In genomic region chrX:40108959-40109287, GRCh38 we compare ENCODE assay signal across 8 cellular contexts. TPM values are rescaled to one million over a fixed set of nuclear protein-coding genes. Genes with fewer than 3 reads are reported as not detected.
A peak's percentile ranks its signal among the peaks of the same experiment; 100 is the strongest.
DNase-seq lines count a peak whose midpoint lies in the region; ATAC-seq and TF ChIP-seq lines count a peak whose summit lies in the region.

No MANE protein-coding gene starts in this region.

- intact Hi-C loops in mucosa of descending colon (cut with DNase I, micrococcal nuclease), result no loop called here
- intact Hi-C loops in testis (cut with DNase I; ENCODE audit: low total_unique reads), result no loop called here

- TF ChIP-seq CTCF in mucosa of descending colon (IDR thresholded peaks at IDR 0.05) (no peak), testis (IDR thresholded peaks at IDR 0.05) (no peak)

- 1% methylated on average over 36 of the region's 48 CpGs; no CpG with 5 or more reads in 1 of the 2 donors for WGBS in testis, 2 donors

- H3K36me3 ChIP-seq in mucosa of descending colon (ENCODE audit: low read depth) (no peaks in the 10 kb centered on the region), testis (ENCODE audit: low read depth, missing control alignments) (no peaks in the 10 kb centered on the region)

- TF ChIP-seq POLR2A in testis (IDR thresholded peaks at IDR 0.05), result no peak

- H3K4me3 ChIP-seq in mucosa of descending colon (no peak overlapping the region), testis (peak overlapping the region; percentile 55)

- no peaks in the 10 kb centered on the region for H3K27me3 ChIP-seq in testis

- H3K4me1 ChIP-seq in mucosa of descending colon (ENCODE audit: low read depth) (peaks cover 12% of the 10 kb centered on the region), testis (no peaks in the 10 kb centered on the region)

- H3K27ac ChIP-seq in epithelial cell of prostate, result peak overlapping the region; percentile 71
- H3K27ac ChIP-seq in testis, result peak overlapping the region in 1 of 2 donors; percentile 86

- DNase-seq in NCI-H2107 (lab: John Stamatoyannopoulos, UW) (peak; percentile 56), NCI-H2107 treated with DMSO at 0.1 percent for 48 hours (lab: John Stamatoyannopoulos, UW; ENCODE audit: unreplicated experiment) (no peak), NCI-H2227 (lab: John Stamatoyannopoulos, UW; ENCODE audit: unreplicated experiment) (peak; percentile 81), activated T-cell treated with anti-CD3 and anti-CD28 coated beads for 24 hours (ENCODE audit: low read depth) (peak; percentile 57), epithelial cell of prostate (ENCODE audit: low read depth, low spot score) (no peak), mucosa of descending colon (peak; percentile 78 to 86 (median 84)), testis (peak; percentile 70)

- H3K9me3 ChIP-seq in mucosa of descending colon (no peaks in the 10 kb centered on the region), testis (no peaks in the 10 kb centered on the region)

- ATAC-seq in mucosa of descending colon (peak; percentile 67), HG02852 (IDR thresholded peaks at IDR 0.05; ENCODE audit: unreplicated experiment) (no peak)

RNA-seq across cellular contexts. Expression of gene BCOR, which starts 11.2 kb away (rescaled TPM):
- total RNA-seq in mucosa of descending colon (10 to 100 TPM; 18.7 to 26.3 (median 23.6) TPM), testis (10 to 100 TPM; 46.8 to 69.6 TPM)
- polyA plus RNA-seq in testis (ENCODE audit: insufficient read depth, low read depth, low replicate concordance), result 26.4 TPM

Comparison
In these comparisons a context has a peak if more than half of its experiments do, and no peak if none do; other contexts are left out.
1. DNase-seq: peak in NCI-H2107 (single experiment), NCI-H2227 (single experiment), activated T-cell treated with anti-CD3 and anti-CD28 coated beads for 24 hours (single experiment), mucosa of descending colon (3 of 3) and testis (single experiment); none in NCI-H2107 treated with DMSO at 0.1 percent for 48 hours (single experiment) and epithelial cell of prostate (single experiment).